ENCODE assay signal across 8 cellular contexts in genomic region chr21:45615145-45615711, GRCh38. TPM values are rescaled to one million over a fixed set of nuclear protein-coding genes. Genes with fewer than 3 reads are reported as not detected.
DNase-seq lines count a peak whose midpoint lies in the region; ATAC-seq and TF ChIP-seq lines count a peak whose summit lies in the region.

No MANE protein-coding gene starts in this region.

- H3K27me3 Mint-ChIP-seq in natural killer cell treated with Interleukin-12 subunit alpha and Interleukin-12 subunit beta and Interleukin-15 and Interleukin-18, amount 100 ng/mL, for 72 hours = peaks cover 14% of the 10 kb centered on the region in 2 donors

- intact Hi-C loops in aorta (cut with DNase I) = no loop called here
- intact Hi-C loops in testis (cut with DNase I; ENCODE audit: low total_unique reads) = no loop called here

- H3K27ac Mint-ChIP-seq in natural killer cell treated with Interleukin-12 subunit alpha and Interleukin-12 subunit beta and Interleukin-15 and Interleukin-18, amount 100 ng/mL, for 72 hours = peak overlapping the region in 1 of 2 donors; percentile 64

- H3K27ac ChIP-seq in aorta (ENCODE audit: low read depth in 1 of 2, low read length in 2 of 2) (no peak overlapping the region), testis (no peak overlapping the region)

- H3K4me3 ChIP-seq in GM12865 (ENCODE audit: low read depth, low read length) (no peak overlapping the region), aorta (ENCODE audit: low read length in 2 of 2) (no peak overlapping the region), testis (no peak overlapping the region)

- 50 to 53% methylated on average over 27 of the region's 27 CpGs for WGBS in aorta, 2 donors
- 67 to 71% methylated on average over 27 of the region's 27 CpGs for whole genome bisulfite sequencing in testis, 2 donors

- H3K4me1 Mint-ChIP-seq in natural killer cell treated with Interleukin-12 subunit alpha and Interleukin-12 subunit beta and Interleukin-15 and Interleukin-18, amount 100 ng/mL, for 72 hours (ENCODE audit: low read depth in 2 of 2) = peaks cover 7 to 14% of the 10 kb centered on the region in 2 donors

- no peaks in the 10 kb centered on the region for H3K36me3 ChIP-seq in aorta (ENCODE audit: control insufficient read depth in 1 of 2, insufficient read depth in 2 of 2, low read length in 1 of 2)
- no peaks in the 10 kb centered on the region for H3K36me3 ChIP-seq in testis (ENCODE audit: low read depth, missing control alignments)

- TF ChIP-seq CTCF in GM12865 (IDR thresholded peaks at IDR 0.05; ENCODE audit: insufficient read depth, low read depth, low read length, missing control alignments) = no peak
- no peak for TF ChIP-seq CTCF in testis (IDR thresholded peaks at IDR 0.05)

- no peaks in the 10 kb centered on the region for H3K36me3 Mint-ChIP-seq in natural killer cell treated with Interleukin-12 subunit alpha and Interleukin-12 subunit beta and Interleukin-15 and Interleukin-18, amount 100 ng/mL, for 72 hours

- peak; percentile 84 for DNase-seq in GM12865 (ENCODE audit: low read depth)
- peak; percentile 68 for DNase-seq in NCI-H748 (lab: John Stamatoyannopoulos, UW; ENCODE audit: unreplicated experiment)
- DNase-seq in activated T-helper 9 cell treated with anti-CD3 and anti-CD28 coated beads, Interleukin-2, amount 50 U/mL, for 16 hours (ENCODE audit: low read depth) = peak; percentile 80
- DNase-seq in natural killer cell treated with Interleukin-12 subunit alpha and Interleukin-12 subunit beta and Interleukin-15 and Interleukin-18, amount 100 ng/mL, for 72 hours (ENCODE audit: low spot score) = no peak
- DNase-seq in aorta = peak; percentile 39 to 71
- no peak for DNase-seq in dedifferentiated amniotic fluid mesenchymal stem cell (ENCODE audit: extremely low spot score)
- DNase-seq in testis = no peak

- H3K9me3 Mint-ChIP-seq in natural killer cell treated with Interleukin-12 subunit alpha and Interleukin-12 subunit beta and Interleukin-15 and Interleukin-18, amount 100 ng/mL, for 72 hours = no peaks in the 10 kb centered on the region

- H3K4me3 Mint-ChIP-seq in natural killer cell treated with Interleukin-12 subunit alpha and Interleukin-12 subunit beta and Interleukin-15 and Interleukin-18, amount 100 ng/mL, for 72 hours = peak overlapping the region; percentile 74

- peak; percentile 65 to 67 for ATAC-seq in natural killer cell treated with Interleukin-12 subunit alpha and Interleukin-12 subunit beta and Interleukin-15 and Interleukin-18, amount 100 ng/mL, for 72 hours
- ATAC-seq in aorta (ENCODE audit: low FRiP score) = no peak
- no peak for ATAC-seq in HG03159 (IDR thresholded peaks at IDR 0.05; ENCODE audit: unreplicated experiment)

- peaks cover 3% of the 10 kb centered on the region for H3K9me3 ChIP-seq in aorta (ENCODE audit: control insufficient read depth, low read length)
- H3K9me3 ChIP-seq in testis = no peaks in the 10 kb centered on the region

- H3K4me1 ChIP-seq in aorta (ENCODE audit: control insufficient read depth in 1 of 2, insufficient read depth in 2 of 2, low read length in 2 of 2) (no peaks in the 10 kb centered on the region), testis (no peaks in the 10 kb centered on the region)

- H3K27me3 ChIP-seq in aorta (ENCODE audit: control insufficient read depth in 1 of 2, insufficient read depth in 2 of 2, low read length in 1 of 2) (no peaks in the 10 kb centered on the region), testis (no peaks in the 10 kb centered on the region)

- no peak for TF ChIP-seq POLR2A in testis (IDR thresholded peaks at IDR 0.05)

RNA-seq across cellular contexts. Expression of gene PCBP3, which starts 28.3 kb away (rescaled TPM):
- total RNA-seq in natural killer cell treated with Interleukin-12 subunit alpha and Interleukin-12 subunit beta and Interleukin-15 and Interleukin-18, amount 100 ng/mL, for 72 hours = 1 to 10 TPM in 1 of 2 donors, under 1 TPM in 1; 0.43 to 1.4 TPM
- 10 to 100 TPM in 1 of 2 donors, 1 to 10 TPM in 1; 7.0 to 15.0 TPM for total RNA-seq in aorta
- 1 to 10 TPM in 1 of 2 donors, not detected in 1; 3.6 TPM for polyA plus RNA-seq in aorta
- total RNA-seq in testis = 10 to 100 TPM; 35.7 to 58.3 TPM
- 38.0 TPM for polyA plus RNA-seq in testis (ENCODE audit: insufficient read depth, low read depth, low replicate concordance)

Comparison
In these comparisons a context has a peak if more than half of its experiments do, and no peak if none do; other contexts are left out.
1. DNase-seq: peak in GM12865 (single experiment), NCI-H748 (single experiment), activated T-helper 9 cell treated with anti-CD3 and anti-CD28 coated beads, Interleukin-2, amount 50 U/mL, for 16 hours (single experiment) and aorta (2 of 2); none in natural killer cell treated with Interleukin-12 subunit alpha and Interleukin-12 subunit beta and Interleukin-15 and Interleukin-18, amount 100 ng/mL, for 72 hours (single experiment), dedifferentiated amniotic fluid mesenchymal stem cell (single experiment) and testis (single experiment).
2. ATAC-seq: peak in natural killer cell treated with Interleukin-12 subunit alpha and Interleukin-12 subunit beta and Interleukin-15 and Interleukin-18, amount 100 ng/mL, for 72 hours (2 of 2); none in aorta (single experiment) and HG03159 (single experiment).